ENCODE assay signal across 14 cellular contexts in the genomic region with DNA sequence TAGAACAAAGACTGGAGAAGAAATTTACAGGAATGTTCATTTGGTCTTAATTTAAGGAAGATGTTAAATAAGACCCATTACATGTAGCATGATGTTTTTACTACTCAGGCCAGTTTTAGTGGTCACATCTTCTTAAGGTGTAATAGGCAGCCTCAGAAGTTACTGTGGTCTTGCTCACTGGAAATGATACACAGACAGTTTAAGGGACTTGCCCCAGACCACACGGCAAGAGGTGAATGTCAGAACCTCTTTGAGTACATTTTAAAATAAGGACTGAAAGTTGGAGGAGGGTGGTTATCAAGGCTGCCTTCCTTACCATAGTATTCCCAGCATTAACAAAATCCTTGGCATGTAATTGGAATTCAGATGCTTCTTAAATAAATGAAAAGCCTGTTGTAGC. TPM values are rescaled to one million over a fixed set of nuclear protein-coding genes. Genes with fewer than 3 reads are reported as not detected.
DNase-seq lines count a peak whose midpoint lies in the region; ATAC-seq and TF ChIP-seq lines count a peak whose summit lies in the region.
"Had no signal": no experiment of that assay in that cellular context is flagged by ENCODE, and none has a peak within 500 bp of the region (broad histone marks: within the 10 kb centered on the region; RNA-seq: fewer than 3 reads in every experiment).

No MANE protein-coding gene starts in this region.

- no peak overlapping the region for H2AFZ ChIP-seq in OCI-LY1 (ENCODE audit: low read length)

- H3K27ac ChIP-seq in OCI-LY1 (ENCODE audit: low read depth, low read length, poor library complexity, severe bottlenecking) = peak overlapping the region; percentile 82
- H3K27ac ChIP-seq: ascending aorta, C4-2B had no signal

- H3K9me2 ChIP-seq in OCI-LY1 (ENCODE audit: low read depth, low read length) = no peaks in the 10 kb centered on the region

- no peak overlapping the region for H3K4me3 ChIP-seq in OCI-LY1 (ENCODE audit: low read depth, low read length, poor library complexity, severe bottlenecking)
- H3K4me3 ChIP-seq: ascending aorta had no signal

- H3K79me2 ChIP-seq in OCI-LY1 (ENCODE audit: insufficient read depth, low read length) = no peaks in the 10 kb centered on the region

- peak overlapping the region; percentile 38 for H3K9ac ChIP-seq in OCI-LY1 (ENCODE audit: low read length)

- peak overlapping the region; percentile 22; the same call in 1 of the 2 replicates for H3K4me2 ChIP-seq in OCI-LY1 (ENCODE audit: low read length)

- DNase-seq in ecto neural progenitor cell (ENCODE audit: low spot score) (no peak), NCI-H226 (no peak), left lobe of liver (ENCODE audit: low spot score) (no peak)
- DNase-seq in effector CD4-positive, alpha-beta T cell = no peak
- DNase-seq: activated CD8-positive, alpha-beta memory T cell treated with anti-CD3 and anti-CD28 coated beads, Interleukin-2, amount 50 U/mL, for 48 hours; NCI-H1930; T1000 had no signal

- ATAC-seq in GM18511 (IDR thresholded peaks at IDR 0.05; ENCODE audit: unreplicated experiment) = peak; percentile 91
- ATAC-seq in GM21390 (IDR thresholded peaks at IDR 0.05; ENCODE audit: unreplicated experiment) = peak; percentile 80
- peak; percentile 79 for ATAC-seq in HG02981 (IDR thresholded peaks at IDR 0.05; ENCODE audit: unreplicated experiment)
- no peak for ATAC-seq in left lobe of liver
- ATAC-seq: Panc1 had no signal

- TF ChIP-seq CTCF in OCI-LY1 (IDR thresholded peaks at IDR 0.05; ENCODE audit: low read length) = no peak

- H4K20me1 ChIP-seq in OCI-LY1 (ENCODE audit: insufficient read depth, low read length) = no peaks in the 10 kb centered on the region

- no peaks in the 10 kb centered on the region for H3K27me3 ChIP-seq in OCI-LY1 (ENCODE audit: insufficient read depth, low read length)
- H3K27me3 ChIP-seq: ascending aorta had no signal

- no peaks in the 10 kb centered on the region for H3F3A ChIP-seq in OCI-LY1 (ENCODE audit: insufficient read depth, low read length)

- no peaks in the 10 kb centered on the region for H3K9me3 ChIP-seq in OCI-LY1 (ENCODE audit: low read length)
- H3K9me3 ChIP-seq: ascending aorta had no signal

- 0 out of 2 replicates have a peak, but pooled peaks cover 7% of the 10 kb centered on the region for H3K36me3 ChIP-seq in OCI-LY1 (ENCODE audit: insufficient read depth, low read length)

- peaks cover 32% of the 10 kb centered on the region for H3K4me1 ChIP-seq in OCI-LY1 (ENCODE audit: insufficient read depth, low read length, severe bottlenecking)
- H3K4me1 ChIP-seq: ascending aorta had no signal

RNA-seq across cellular contexts. Expression of gene LRRK2, which starts 37.9 kb away (rescaled TPM):
- 7.0 TPM for total RNA-seq in left lobe of liver
